ENCODE assay signal across 35 cellular contexts in genomic region chr3:120332646-120333045, GRCh38. TPM values are rescaled to one million over a fixed set of nuclear protein-coding genes. Genes with fewer than 3 reads are reported as not detected.
"Had no signal": no experiment of that assay in that cellular context is flagged by ENCODE, and none has a peak within 500 bp of the region (broad histone marks: within the 10 kb centered on the region; RNA-seq: fewer than 3 reads in every experiment).

No MANE protein-coding gene starts in this region.

- DNase-seq: activated effector memory CD4-positive, alpha-beta T cell treated with anti-CD3 and anti-CD28 coated beads, Interleukin-2, amount 50 U/mL, for 16 hours; activated effector memory CD4-positive, alpha-beta T cell treated with Interleukin-2 at 50 U/mL for 16 hours; activated gamma-delta T cell; activated gamma-delta T cell treated with Interleukin-2 at 50 U/mL for 16 hours; activated naive CD4-positive, alpha-beta T cell; activated naive CD4-positive, alpha-beta T cell treated with anti-CD3 and anti-CD28 coated beads for 36 hours; activated naive CD4-positive, alpha-beta T cell treated with anti-CD3 and anti-CD28 coated beads, Interleukin-2, amount 10 ng/mL, durations not matched to agents 7 days and 5 days; activated naive CD4-positive, alpha-beta T cell treated with anti-CD3 and anti-CD28 coated beads, Interleukin-2, amount 50 U/mL, for 16 hours; activated naive CD4-positive, alpha-beta T cell treated with Interleukin-2 at 50 U/mL for 16 hours; activated naive CD8-positive, alpha-beta T cell treated with anti-CD3 and anti-CD28 coated beads for 36 hours; activated naive CD8-positive, alpha-beta T cell treated with anti-CD3 and anti-CD28 coated beads, Interleukin-2, amount 10 ng/mL, durations not matched to agents 7 days and 5 days; activated naive CD8-positive, alpha-beta T cell treated with anti-CD3 and anti-CD28 coated beads, Interleukin-2, amount 50 U/mL, for 24 hours; activated T-cell treated with anti-CD3 and anti-CD28 coated beads for 4 hours; activated T-cell treated with anti-CD3 and anti-CD28 coated beads, Interleukin-2, amount 50 U/mL, for 1 hour; activated T-cell treated with anti-CD3 and anti-CD28 coated beads, Interleukin-2, amount 50 U/mL, for 24 hours; activated T-cell treated with anti-CD3 and anti-CD28 coated beads, Interleukin-2, amount 50 U/mL, for 4 hours; activated T-cell treated with anti-CD3 and anti-CD28 coated beads, Interleukin-2, amount 50 U/mL, for 48 hours; activated T-cell treated with anti-CD3 and anti-CD28 coated beads, Interleukin-2, amount 50 U/mL, for 72 hours; adrenal gland; amniotic stem cell; amygdala; anterior cingulate cortex; aorta; body of pancreas; brain microvascular endothelial cell; central memory CD4-positive, alpha-beta T cell; cerebellar nuclear complex had no signal

- H3K4me3 ChIP-seq: adrenal gland, ascending aorta, body of pancreas, breast epithelium, cardiac muscle cell had no signal

- FAIRE-seq: astrocyte, bronchial epithelial cell had no signal

- ATAC-seq: activated naive CD4-positive, alpha-beta T cell treated with anti-CD3 and anti-CD28 coated beads, Interleukin-2, amount 50 U/mL, for 72 hours; activated naive CD8-positive, alpha-beta T cell treated with anti-CD3 and anti-CD28 coated beads, Interleukin-2, amount 50 U/mL, for 24 hours; activated T-cell treated with anti-CD3 and anti-CD28 coated beads, Interleukin-2, amount 50 U/mL, for 4 hours; activated T-cell treated with anti-CD3 and anti-CD28 coated beads, Interleukin-2, amount 50 U/mL, for 72 hours; activated T-helper 17 cell treated with anti-CD3 and anti-CD28 coated beads, Interleukin-2, amount 50 U/mL, for 72 hours; body of pancreas had no signal

- H3K27ac ChIP-seq: adrenal gland, ascending aorta, body of pancreas, brain microvascular endothelial cell, breast epithelium, cardiac muscle cell had no signal

- H3K4me1 ChIP-seq: ascending aorta, body of pancreas, breast epithelium had no signal

- H3K9me3 ChIP-seq: adrenal gland, ascending aorta, body of pancreas, breast epithelium had no signal

- H3K27me3 ChIP-seq: adrenal gland, ascending aorta, body of pancreas, brain microvascular endothelial cell, breast epithelium, cardiac muscle cell had no signal

RNA-seq across cellular contexts. Expression of gene GPR156, which starts 47.6 kb away (rescaled TPM):
- total RNA-seq: activated naive CD4-positive, alpha-beta T cell treated with anti-CD3 and anti-CD28 coated beads for 36 hours; activated naive CD4-positive, alpha-beta T cell treated with anti-CD3 and anti-CD28 coated beads, Interleukin-2, amount 50 U/mL, for 72 hours; activated naive CD8-positive, alpha-beta T cell treated with anti-CD3 and anti-CD28 coated beads, Interleukin-2, amount 10 ng/mL, durations not matched to agents 7 days and 5 days; activated T-cell treated with anti-CD3 and anti-CD28 coated beads, Interleukin-2, amount 50 U/mL, for 72 hours; activated T-helper 2 cell treated with anti-CD3 and anti-CD28 coated beads, Interferon-gamma antibody, Interleukin-2, Interleukin-4, amounts not matched to agents 10 μg/mL and 5 μg/mL and 100 μg/mL, durations not matched to agents 14 hours and 24 hours and 36 hours; ascending aorta; body of pancreas had no signal
- polyA plus RNA-seq: aorta, cardiac muscle cell had no signal
